16 cellular contexts compared by ENCODE assay signal in genomic region chr12:70919161-70919560, GRCh38. TPM values are rescaled to one million over a fixed set of nuclear protein-coding genes. Genes with fewer than 3 reads are reported as not detected.
A peak's percentile ranks its signal among the peaks of the same experiment; 100 is the strongest.
DNase-seq lines count a peak whose midpoint lies in the region; TF ChIP-seq lines count a peak whose summit lies in the region.
"Had no signal": no experiment of that assay in that cellular context is flagged by ENCODE, and none has a peak within 500 bp of the region (broad histone marks: within the 10 kb centered on the region; RNA-seq: fewer than 3 reads in every experiment).

No MANE protein-coding gene starts in this region.

- no peak overlapping the region for H3K27ac ChIP-seq in neural cell (ENCODE audit: low read length)
- H3K27ac ChIP-seq in right atrium auricular region = no peak overlapping the region
- H3K27ac ChIP-seq: 22Rv1; A549; BLaER1 treated with 17β-estradiol and CSF1 and Interleukin-3, amounts not matched to agents 10 nM and 100 nM had no signal

- H3K27me3 ChIP-seq in neural cell (ENCODE audit: insufficient read depth, low read depth, low read length) (peaks cover 9% of the 10 kb centered on the region), right atrium auricular region (no peaks in the 10 kb centered on the region)
- H3K27me3 ChIP-seq: BLaER1 treated with 17β-estradiol and CSF1 and Interleukin-3, amounts not matched to agents 10 nM and 100 nM had no signal

- peak overlapping the region; percentile 74 for H3K4me3 ChIP-seq in neural cell (ENCODE audit: low read length)
- no peak overlapping the region for H3K4me3 ChIP-seq in right atrium auricular region
- H3K4me3 ChIP-seq: A549; BLaER1 treated with 17β-estradiol and CSF1 and Interleukin-3, amounts not matched to agents 10 nM and 100 nM; GM12878 had no signal

- H3K9me3 ChIP-seq in neural cell (ENCODE audit: low read length) = no peaks in the 10 kb centered on the region
- H3K9me3 ChIP-seq in right atrium auricular region = no peaks in the 10 kb centered on the region
- H3K9me3 ChIP-seq: A549; BLaER1 treated with 17β-estradiol and CSF1 and Interleukin-3, amounts not matched to agents 10 nM and 100 nM had no signal

- no peak overlapping the region for H3K9ac ChIP-seq in neural cell (ENCODE audit: low read length)
- H3K9ac ChIP-seq: BLaER1 treated with 17β-estradiol and CSF1 and Interleukin-3, amounts not matched to agents 10 nM and 100 nM had no signal

- H3K9me2 ChIP-seq in neural cell (ENCODE audit: insufficient read depth, low read length) = no peaks in the 10 kb centered on the region

- DNase-seq in NCI-H748 (lab: John Stamatoyannopoulos, UW; ENCODE audit: unreplicated experiment) = peak; percentile 21
- DNase-seq in NCI-H748 treated with DMSO at 0.1 percent for 48 hours (lab: John Stamatoyannopoulos, UW) = no peak
- DNase-seq in cerebellar cortex (ENCODE audit: low spot score) = peak; percentile 83
- no peak for DNase-seq in SW480 (ENCODE audit: low spot score)
- no peak for DNase-seq in right atrium auricular region (ENCODE audit: low spot score)
- no peak for DNase-seq in occipital lobe (lab: John Stamatoyannopoulos, UW)
- DNase-seq: AML-193; Calu3; CD8-positive, alpha-beta T cell; DMS79 treated with DMSO at 0.1 percent for 48 hours had no signal

- H3K36me3 ChIP-seq in neural cell (ENCODE audit: insufficient read depth, low read length) (no peaks in the 10 kb centered on the region), right atrium auricular region (no peaks in the 10 kb centered on the region)
- H3K36me3 ChIP-seq: BLaER1 treated with 17β-estradiol and CSF1 and Interleukin-3, amounts not matched to agents 10 nM and 100 nM had no signal

- H4K20me1 ChIP-seq in neural cell (ENCODE audit: insufficient read depth) = no peaks in the 10 kb centered on the region
- H4K20me1 ChIP-seq: BLaER1 treated with 17β-estradiol and CSF1 and Interleukin-3, amounts not matched to agents 10 nM and 100 nM had no signal

- TF ChIP-seq CTCF in neural cell (IDR thresholded peaks at IDR 0.05; ENCODE audit: poor library complexity, severe bottlenecking) (no peak), right atrium auricular region (IDR thresholded peaks at IDR 0.05) (no peak)

- no peak overlapping the region for H3K4me2 ChIP-seq in neural cell (ENCODE audit: low read length)
- H3K4me2 ChIP-seq: A549; BLaER1 treated with 17β-estradiol and CSF1 and Interleukin-3, amounts not matched to agents 10 nM and 100 nM had no signal

- H2AFZ ChIP-seq in neural cell (ENCODE audit: low read depth, low read length) = no peak overlapping the region

- no peaks in the 10 kb centered on the region for H3K79me2 ChIP-seq in neural cell (replicated peaks; ENCODE audit: insufficient read depth, low read length)

- no peak for TF ChIP-seq RAD21 in neural cell (conservative IDR thresholded peaks at IDR 0.05)

- no peak for TF ChIP-seq EP300 in neural cell (conservative IDR thresholded peaks at IDR 0.05; ENCODE audit: poor library complexity, severe bottlenecking)

- H3K4me1 ChIP-seq in right atrium auricular region = peaks cover 0 to 8% of the 10 kb centered on the region in 2 donors
- H3K4me1 ChIP-seq: A549; BLaER1 treated with 17β-estradiol and CSF1 and Interleukin-3, amounts not matched to agents 10 nM and 100 nM had no signal

- H3F3A ChIP-seq in neural cell (ENCODE audit: insufficient read depth, low read length, poor library complexity, severe bottlenecking) = no peaks in the 10 kb centered on the region

TF ChIP-seq in neural cell, 6 proteins besides CTCF, POLR2A, EP300 and RAD21:
- TF ChIP-seq REST (IDR thresholded peaks at IDR 0.05; ENCODE audit: borderline replicate concordance) = no peak
- no peak for TF ChIP-seq TAF1 (IDR thresholded peaks at IDR 0.05; ENCODE audit: low read depth)
- TF ChIP-seq EZH2 (IDR thresholded peaks at IDR 0.05; ENCODE audit: borderline replicate concordance, insufficient read depth, low read length, poor library complexity, severe bottlenecking) = no peak
- no peak for TF ChIP-seq SMC3 (conservative IDR thresholded peaks at IDR 0.05; ENCODE audit: poor library complexity)
- TF ChIP-seq MXI1 (conservative IDR thresholded peaks at IDR 0.05; ENCODE audit: poor library complexity, severe bottlenecking) = no peak
- no peak for TF ChIP-seq POLR2AphosphoS5 (IDR thresholded peaks at IDR 0.05)

RNA-seq across cellular contexts. Expression of gene PTPRR, which starts 1.4 kb away (rescaled TPM):
- 2.2 and 3.6 TPM in 2 replicates for polyA plus RNA-seq in neural cell
- 3.4 and 5.2 TPM in 2 replicates for polyA minus RNA-seq in neural cell
- under 1 TPM; 0.37 to 0.51 TPM for total RNA-seq in right atrium auricular region
- 19.5 TPM for total RNA-seq in occipital lobe
- total RNA-seq: CD8-positive, alpha-beta T cell; HepG2 had no signal
- polyA plus RNA-seq: HepG2 had no signal

Comparison
In these comparisons a context has a peak if more than half of its experiments do, and no peak if none do; other contexts are left out.
1. DNase-seq: peak in NCI-H748 (single experiment) and cerebellar cortex (single experiment); none in NCI-H748 treated with DMSO at 0.1 percent for 48 hours (single experiment), SW480 (single experiment), right atrium auricular region (single experiment) and occipital lobe (single experiment).
2. RNA of gene PTPRR, which starts 1.4 kb away (total RNA-seq): 19.5 TPM in occipital lobe (single experiment); 0.37 to 0.51 TPM in right atrium auricular region; every median in the first group is over 10 times any median in the second.